Comparison of ENCODE assay signal across 33 cellular contexts in genomic region chr15:82173108-82173507, GRCh38.
"Had no signal": no experiment of that assay in that cellular context is flagged by ENCODE, and none has a peak within 500 bp of the region (broad histone marks: within the 10 kb centered on the region; RNA-seq: fewer than 3 reads in every experiment).

No MANE protein-coding gene starts in this region.

- H3K4me1 ChIP-seq: adrenal gland, body of pancreas, colonic mucosa had no signal

- H3K4me2 ChIP-seq: hepatocyte had no signal

- H3K36me3 ChIP-seq: adrenal gland, colonic mucosa, gastroesophageal sphincter, heart right ventricle had no signal

- H3K27ac ChIP-seq: adrenal gland, body of pancreas, colonic mucosa, epithelial cell of prostate, esophagus squamous epithelium, gastroesophageal sphincter, heart right ventricle, hepatocyte had no signal

- ATAC-seq: activated CD4-positive, alpha-beta T cell treated with anti-CD3 and anti-CD28 coated beads for 36 hours; activated CD8-positive, alpha-beta memory T cell treated with anti-CD3 and anti-CD28 coated beads, Interleukin-2, amount 10 ng/mL, durations not matched to agents 7 days and 5 days; activated CD8-positive, alpha-beta T cell treated with anti-CD3 and anti-CD28 coated beads, Interleukin-2, amount 10 ng/mL, durations not matched to agents 7 days and 5 days; activated naive CD4-positive, alpha-beta T cell treated with anti-CD3 and anti-CD28 coated beads, Interleukin-2, amount 50 U/mL, for 72 hours; activated T-cell treated with anti-CD3 and anti-CD28 coated beads, Interleukin-2, amount 50 U/mL, for 72 hours; body of pancreas; gastroesophageal sphincter; heart right ventricle; T-helper 17 cell had no signal

- FAIRE-seq: endometrium, endothelial cell of umbilical vein had no signal

- H3K4me3 ChIP-seq: adrenal gland, body of pancreas, colonic mucosa, esophagus squamous epithelium, gastroesophageal sphincter, heart right ventricle, hepatocyte had no signal

- H3K9me3 ChIP-seq: adrenal gland, body of pancreas, colonic mucosa, esophagus squamous epithelium, gastroesophageal sphincter, heart right ventricle had no signal

- H2AFZ ChIP-seq: hepatocyte had no signal

- H3K27me3 ChIP-seq: adrenal gland, body of pancreas, colonic mucosa, esophagus squamous epithelium, gastroesophageal sphincter, heart right ventricle, hepatocyte had no signal

- H3K79me2 ChIP-seq: hepatocyte had no signal

- DNase-seq: activated CD4-positive, alpha-beta memory T cell treated with anti-CD3 and anti-CD28 coated beads for 36 hours; activated CD4-positive, alpha-beta T cell treated with anti-CD3 and anti-CD28 coated beads for 36 hours; activated CD4-positive, alpha-beta T cell treated with anti-CD3 and anti-CD28 coated beads, Interleukin-2, amount 10 ng/mL, durations not matched to agents 24 days and 14 days; activated CD4-positive, CD25-positive, alpha-beta regulatory T cell; activated CD4-positive, CD25-positive, alpha-beta regulatory T cell treated with anti-CD3 and anti-CD28 coated beads, Interleukin-2, amount 50 U/mL, for 72 hours; activated CD8-positive, alpha-beta memory T cell treated with anti-CD3 and anti-CD28 coated beads, Interleukin-2, amount 10 ng/mL, durations not matched to agents 7 days and 5 days; activated CD8-positive, alpha-beta memory T cell treated with anti-CD3 and anti-CD28 coated beads, Interleukin-2, amount 50 U/mL, for 4 hours; activated CD8-positive, alpha-beta T cell treated with anti-CD3 and anti-CD28 coated beads, Interleukin-2, amount 10 ng/mL, durations not matched to agents 7 days and 5 days; activated gamma-delta T cell; activated naive CD4-positive, alpha-beta T cell; activated naive CD4-positive, alpha-beta T cell treated with anti-CD3 and anti-CD28 coated beads, Interleukin-2, amount 10 ng/mL, durations not matched to agents 7 days and 5 days; activated T-cell treated with anti-CD3 and anti-CD28 coated beads for 4 hours; activated T-cell treated with anti-CD3 and anti-CD28 coated beads, Interleukin-2, amount 50 U/mL, for 24 hours; activated T-cell treated with anti-CD3 and anti-CD28 coated beads, Interleukin-2, amount 50 U/mL, for 72 hours; adrenal gland; amygdala; aorta; body of pancreas; caudate nucleus; cerebellar nuclear complex; colonic mucosa; effector CD8-positive, alpha-beta T cell; esophagus squamous epithelium; foreskin melanocyte; heart right ventricle; T-helper 17 cell; T1000 had no signal
